In the genomic region with DNA sequence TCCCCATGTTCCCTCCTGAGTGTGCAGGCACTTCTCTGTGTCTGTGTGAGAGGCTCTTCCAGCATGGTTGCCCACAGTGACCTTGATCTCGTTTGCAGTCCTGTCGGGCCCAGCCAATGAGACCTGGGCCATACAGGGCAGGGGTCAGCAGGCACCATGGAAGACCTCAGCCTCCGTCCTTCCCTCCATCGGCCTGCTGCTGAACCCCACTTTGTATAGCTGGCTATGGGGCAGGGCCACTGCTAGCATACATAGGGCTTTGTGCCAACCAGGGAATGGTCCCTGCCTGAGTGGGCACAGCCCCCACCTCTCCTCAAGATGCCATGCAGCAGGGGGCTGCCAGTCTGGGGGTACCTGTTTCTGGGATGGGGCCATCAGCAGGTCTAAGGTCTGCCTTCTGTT, we compare ENCODE assay signal across 15 cellular contexts. TPM values are rescaled to one million over a fixed set of nuclear protein-coding genes. Genes with fewer than 3 reads are reported as not detected.
DNase-seq lines count a peak whose midpoint lies in the region; ATAC-seq, FAIRE-seq and TF ChIP-seq lines count a peak whose summit lies in the region.
"Had no signal": no experiment of that assay in that cellular context is flagged by ENCODE, and none has a peak within 500 bp of the region (broad histone marks: within the 10 kb centered on the region; RNA-seq: fewer than 3 reads in every experiment).

No MANE protein-coding gene starts in this region.

- no peaks in the 10 kb centered on the region for H3K27me3 ChIP-seq in CD4-positive, alpha-beta memory T cell (ENCODE audit: insufficient read depth, low read length)
- H3K27me3 ChIP-seq in left lung: no peaks in the 10 kb centered on the region

- peaks cover 35 to 60% of the 10 kb centered on the region in 2 donors for H3K36me3 Mint-ChIP-seq in CD4-positive, alpha-beta memory T cell
- peaks cover 24 to 30% of the 10 kb centered on the region in 2 donors for H3K36me3 Mint-ChIP-seq in activated naive CD4-positive, alpha-beta T cell treated with anti-CD3 and anti-CD28 coated beads, Interleukin-2, amount 50 U/mL, for 72 hours
- H3K36me3 Mint-ChIP-seq in neural crest cell (ENCODE audit: low read depth): peaks cover 32% of the 10 kb centered on the region

- H3K27ac Mint-ChIP-seq in CD4-positive, alpha-beta memory T cell: peak overlapping the region in 5 of 7 donors; percentile 9 to 93 (median 70)
- peak overlapping the region; percentile 0 to 84 for H3K27ac Mint-ChIP-seq in activated naive CD4-positive, alpha-beta T cell treated with anti-CD3 and anti-CD28 coated beads, Interleukin-2, amount 50 U/mL, for 72 hours
- H3K27ac Mint-ChIP-seq in neural crest cell (ENCODE audit: unreplicated experiment): no peak overlapping the region

- H3K9me3 ChIP-seq in CD4-positive, alpha-beta memory T cell (ENCODE audit: control insufficient read depth in 1 of 2, low read length in 2 of 2): peaks cover 0 to 6% of the 10 kb centered on the region in 2 donors
- peaks cover 0 to 6% of the 10 kb centered on the region in 2 donors for H3K9me3 ChIP-seq in left lung

- no peak overlapping the region for H3K4me3 ChIP-seq in CD4-positive, alpha-beta memory T cell (ENCODE audit: low read length in 2 of 2)
- H3K4me3 ChIP-seq in left lung: no peak overlapping the region
- H3K4me3 ChIP-seq: mucosa of descending colon had no signal

- TF ChIP-seq POLR2A in GM12892 (IDR thresholded peaks at IDR 0.05; ENCODE audit: low read depth, low read length): no peak

- no peak for ATAC-seq in activated naive CD4-positive, alpha-beta T cell treated with anti-CD3 and anti-CD28 coated beads, Interleukin-2, amount 50 U/mL, for 72 hours
- no peak for ATAC-seq in left lung
- no peak for ATAC-seq in GM21360 (IDR thresholded peaks at IDR 0.05; ENCODE audit: unreplicated experiment)
- ATAC-seq: esophagus mucosa, mucosa of descending colon, SK-N-SH treated with all-trans-retinoic acid at 6 μM for 48 hours had no signal

- intact Hi-C loops in CD4-positive, alpha-beta memory T cell (cut with micrococcal nuclease): no loop called here
- intact Hi-C loops in left lung (cut with DNase I): no loop called here

- H3K27ac ChIP-seq in CD4-positive, alpha-beta memory T cell (ENCODE audit: low read depth, low read length): no peak overlapping the region
- no peak overlapping the region for H3K27ac ChIP-seq in left lung
- H3K27ac ChIP-seq: C4-2B had no signal

- no peaks in the 10 kb centered on the region for H3K27me3 Mint-ChIP-seq in CD4-positive, alpha-beta memory T cell
- peaks cover 4% of the 10 kb centered on the region for H3K27me3 Mint-ChIP-seq in neural crest cell (ENCODE audit: low read depth)

- H3K4me1 ChIP-seq in CD4-positive, alpha-beta memory T cell (ENCODE audit: insufficient read depth, low read length): peaks cover 36% of the 10 kb centered on the region
- H3K4me1 ChIP-seq in left lung: peaks cover 7 to 77% of the 10 kb centered on the region in 2 donors

- H3K9me3 Mint-ChIP-seq in CD4-positive, alpha-beta memory T cell: peaks cover 0 to 18% (median 9%) of the 10 kb centered on the region in 8 donors
- H3K9me3 Mint-ChIP-seq in activated naive CD4-positive, alpha-beta T cell treated with anti-CD3 and anti-CD28 coated beads, Interleukin-2, amount 50 U/mL, for 72 hours: peaks cover 4 to 8% of the 10 kb centered on the region in 2 donors
- peaks cover 11% of the 10 kb centered on the region for H3K9me3 Mint-ChIP-seq in neural crest cell

- FAIRE-seq in GM12892 (lab: Jason Lieb, UNC): no peak

- CTCF ChIA-PET in CD4-positive, alpha-beta memory T cell (lab: Charles Lee; ENCODE audit: partially characterized antibody): interaction anchor here (1.5 kb wide), 1 partner anchor 15 kb away, joined by 4 read pairs; no protein-coding TSS in a partner anchor

- peak overlapping the region in 1 of 8 donors; percentile 17 for H3K4me3 Mint-ChIP-seq in CD4-positive, alpha-beta memory T cell
- H3K4me3 Mint-ChIP-seq in neural crest cell: peak overlapping the region; percentile 47

- no peak for DNase-seq in CD4-positive, alpha-beta memory T cell
- DNase-seq in GM10266 (ENCODE audit: extremely low spot score) (peak; percentile 4), neural crest cell (ENCODE audit: low read depth, low spot score) (no peak), left lung (no peak), GM12892 (ENCODE audit: insufficient read length) (no peak), HCEC 1CT (no peak)
- no peak for DNase-seq in activated naive CD4-positive, alpha-beta T cell treated with anti-CD3 and anti-CD28 coated beads, Interleukin-2, amount 50 U/mL, for 72 hours (ENCODE audit: low spot score in 2 of 2)
- DNase-seq: amygdala; mucosa of descending colon; stimulated activated CD4-positive, alpha-beta T cell treated with anti-CD3 and anti-CD28 coated beads, Interleukin-12 subunit alpha, Interleukin-12 subunit beta, amount 100 ng/mL, for 4 hours; substantia nigra had no signal

- POLR2A ChIA-PET in CD4-positive, alpha-beta memory T cell (lab: Charles Lee; ENCODE audit: partially characterized antibody): interaction anchor here (1.0 to 12.8 kb wide), 2 partner anchors 9 to 13 kb away, joined by 4 to 146 read pairs; a partner anchor contains a TSS

- no peak for TF ChIP-seq CTCF in GM10266 (IDR thresholded peaks at IDR 0.05; ENCODE audit: control insufficient read depth, insufficient read depth, low read depth, missing control alignments)
- TF ChIP-seq CTCF in neural crest cell (conservative IDR thresholded peaks at IDR 0.05): no peak
- TF ChIP-seq CTCF in left lung (IDR thresholded peaks at IDR 0.05): no peak

- peaks cover 14 to 70% (median 43%) of the 10 kb centered on the region in 4 donors for H3K4me1 Mint-ChIP-seq in CD4-positive, alpha-beta memory T cell
- H3K4me1 Mint-ChIP-seq in neural crest cell: peaks cover 17% of the 10 kb centered on the region

- peaks cover 44% of the 10 kb centered on the region for H3K36me3 ChIP-seq in CD4-positive, alpha-beta memory T cell (ENCODE audit: insufficient read depth, low read length)
- peaks cover 2 to 66% of the 10 kb centered on the region in 2 donors for H3K36me3 ChIP-seq in left lung

RNA-seq across cellular contexts. Expression of a gene that starts 3.8 kb away (rescaled TPM):
- total RNA-seq in CD4-positive, alpha-beta memory T cell: 10 to 100 TPM; 28.5 to 30.7 TPM
- polyA plus RNA-seq in CD4-positive, alpha-beta memory T cell: 10 to 100 TPM; 16.4 to 20.0 TPM
- 10 to 100 TPM; 17.6 to 19.4 TPM for total RNA-seq in activated naive CD4-positive, alpha-beta T cell treated with anti-CD3 and anti-CD28 coated beads, Interleukin-2, amount 50 U/mL, for 72 hours
- total RNA-seq in neural crest cell (29.1 and 29.7 TPM in 2 replicates), left lung (10 to 100 TPM; 12.6 to 13.2 TPM)
- 8.8 TPM for polyA plus RNA-seq in GM12892 (2012; ENCODE audit: missing spikeins)

RNA-seq across cellular contexts. Expression of a gene that starts 9.8 kb away (rescaled TPM):
- total RNA-seq in CD4-positive, alpha-beta memory T cell: 10 to 100 TPM; 57.8 to 64.5 TPM
- polyA plus RNA-seq in CD4-positive, alpha-beta memory T cell: 100 to 1,000 TPM; 108 to 157 TPM
- total RNA-seq in activated naive CD4-positive, alpha-beta T cell treated with anti-CD3 and anti-CD28 coated beads, Interleukin-2, amount 50 U/mL, for 72 hours: 10 to 100 TPM; 50.6 to 52.5 TPM
- 61.9 and 67.3 TPM in 2 replicates for total RNA-seq in neural crest cell
- total RNA-seq in left lung: 10 to 100 TPM; 43.0 to 44.2 TPM
- 25.4 TPM for polyA plus RNA-seq in GM12892 (2012; ENCODE audit: missing spikeins)

RNA-seq across cellular contexts. Expression of a gene that starts 16.8 kb away (rescaled TPM):
- total RNA-seq in CD4-positive, alpha-beta memory T cell: 100 to 1,000 TPM; 265 to 270 TPM
- 100 to 1,000 TPM; 493 to 600 TPM for polyA plus RNA-seq in CD4-positive, alpha-beta memory T cell
- 100 to 1,000 TPM; 308 to 333 TPM for total RNA-seq in activated naive CD4-positive, alpha-beta T cell treated with anti-CD3 and anti-CD28 coated beads, Interleukin-2, amount 50 U/mL, for 72 hours
- total RNA-seq in neural crest cell: 237 and 240 TPM in 2 replicates
- 100 to 1,000 TPM; 407 to 455 TPM for total RNA-seq in left lung
- polyA plus RNA-seq in GM12892 (2012; ENCODE audit: missing spikeins): 187 TPM

RNA-seq across cellular contexts. Expression of a gene that starts 40.7 kb away (rescaled TPM):
- total RNA-seq in CD4-positive, alpha-beta memory T cell: 100 to 1,000 TPM; 179 to 185 TPM
- polyA plus RNA-seq in CD4-positive, alpha-beta memory T cell: 100 to 1,000 TPM; 382 to 488 TPM
- 100 to 1,000 TPM; 206 to 293 TPM for total RNA-seq in activated naive CD4-positive, alpha-beta T cell treated with anti-CD3 and anti-CD28 coated beads, Interleukin-2, amount 50 U/mL, for 72 hours
- total RNA-seq in neural crest cell (114 and 115 TPM in 2 replicates), left lung (100 to 1,000 TPM; 217 to 221 TPM)
- polyA plus RNA-seq in GM12892 (2012; ENCODE audit: missing spikeins): 109 TPM

RNA-seq across cellular contexts. Expression of a gene that starts 50.4 kb away (rescaled TPM):
- under 1 TPM; 0.61 to 0.80 TPM for total RNA-seq in CD4-positive, alpha-beta memory T cell
- not detected for polyA plus RNA-seq in CD4-positive, alpha-beta memory T cell
- total RNA-seq in activated naive CD4-positive, alpha-beta T cell treated with anti-CD3 and anti-CD28 coated beads, Interleukin-2, amount 50 U/mL, for 72 hours: under 1 TPM; 0.16 to 0.86 TPM
- total RNA-seq in neural crest cell: 0.65 and 0.68 TPM in 2 replicates
- 1 to 10 TPM; 2.3 to 4.9 TPM for total RNA-seq in left lung
- 0.11 TPM for polyA plus RNA-seq in GM12892 (2012; ENCODE audit: missing spikeins)
